Comparison of ENCODE assay signal across 20 cellular contexts in the genomic region with DNA sequence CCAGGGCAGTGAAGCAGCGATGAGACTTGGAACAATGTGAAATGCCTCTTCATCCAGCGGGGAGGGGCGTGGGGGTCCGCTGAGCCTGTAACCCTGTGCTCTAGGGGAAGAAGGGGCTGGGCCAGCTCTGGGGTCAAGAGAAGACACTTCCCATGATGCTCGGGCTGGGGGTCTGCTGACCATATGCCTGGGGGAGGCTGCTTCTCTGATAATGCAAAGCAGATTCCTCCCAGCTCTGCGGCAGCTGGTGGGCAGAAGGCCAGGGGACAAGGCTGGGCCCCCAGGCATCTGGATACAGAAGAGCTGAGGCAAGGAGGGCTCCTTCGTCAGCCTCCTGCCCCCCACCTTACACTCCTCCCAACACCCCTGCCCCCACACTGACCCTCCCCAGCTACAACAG. TPM values are rescaled to one million over a fixed set of nuclear protein-coding genes. Genes with fewer than 3 reads are reported as not detected.
DNase-seq lines count a peak whose midpoint lies in the region; ATAC-seq and TF ChIP-seq lines count a peak whose summit lies in the region.
"Had no signal": no experiment of that assay in that cellular context is flagged by ENCODE, and none has a peak within 500 bp of the region (broad histone marks: within the 10 kb centered on the region; RNA-seq: fewer than 3 reads in every experiment).

No MANE protein-coding gene starts in this region.

- no peaks in the 10 kb centered on the region for H3K36me3 ChIP-seq in osteoblast (ENCODE audit: insufficient read depth, low read length)
- no peaks in the 10 kb centered on the region for H3K36me3 ChIP-seq in gastrocnemius medialis
- H3K36me3 ChIP-seq: gastroesophageal sphincter, SJSA1 had no signal

- H3K4me1 ChIP-seq in osteoblast (ENCODE audit: insufficient read depth, low read length) = peaks cover 16% of the 10 kb centered on the region
- peaks cover 15 to 16% of the 10 kb centered on the region in 2 donors for H3K4me1 ChIP-seq in gastrocnemius medialis

- H3K79me2 ChIP-seq in osteoblast (ENCODE audit: insufficient read depth, low read length) = no peaks in the 10 kb centered on the region

- H3K27ac ChIP-seq in osteoblast (ENCODE audit: low read depth, low read length) (no peak overlapping the region), gastrocnemius medialis (no peak overlapping the region)
- H3K27ac ChIP-seq: gastroesophageal sphincter, SJSA1 had no signal

- H3K27me3 ChIP-seq in osteoblast (ENCODE audit: insufficient read depth, low read length) (peaks cover 12% of the 10 kb centered on the region), gastrocnemius medialis (no peaks in the 10 kb centered on the region)
- H3K27me3 ChIP-seq: gastroesophageal sphincter, SJSA1 had no signal

- no peaks in the 10 kb centered on the region for H4K20me1 ChIP-seq in osteoblast (ENCODE audit: insufficient read depth, low read length)

- peak overlapping the region; percentile 57 for H3K4me3 Mint-ChIP-seq in glutamatergic neuron (ENCODE audit: unreplicated experiment)
- H3K4me3 Mint-ChIP-seq in stimulated activated effector memory CD8-positive, alpha-beta T cell treated with anti-CD3 and anti-CD28 coated beads, Interleukin-12 subunit alpha, Interleukin-12 subunit beta, amount 100 ng/mL, for 72 hours = no peak overlapping the region
- H3K4me3 Mint-ChIP-seq: activated CD4-positive, alpha-beta T cell treated with anti-CD3 and anti-CD28 coated beads, Interleukin-2, amount 10 ng/mL, durations not matched to agents 7 days and 5 days; activated naive CD8-positive, alpha-beta T cell treated with anti-CD3 and anti-CD28 coated beads for 36 hours; T-helper 17 cell had no signal

- peaks cover 39% of the 10 kb centered on the region for H3K4me1 Mint-ChIP-seq in glutamatergic neuron (ENCODE audit: low read depth, unreplicated experiment)
- H3K4me1 Mint-ChIP-seq in stimulated activated effector memory CD8-positive, alpha-beta T cell treated with anti-CD3 and anti-CD28 coated beads, Interleukin-12 subunit alpha, Interleukin-12 subunit beta, amount 100 ng/mL, for 72 hours = peaks cover 6% of the 10 kb centered on the region

- no peak overlapping the region for H2AFZ ChIP-seq in osteoblast (ENCODE audit: low read length)

- H3K4me2 ChIP-seq in osteoblast (ENCODE audit: insufficient read depth, low read length) = no peak overlapping the region

- in situ Hi-C loops in gastrocnemius medialis (cut with MboI; ENCODE audit: low sequenced_read_pairs in 4 of 4) = no loop called here

- TF ChIP-seq CTCF in GM10266 (IDR thresholded peaks at IDR 0.05; ENCODE audit: control insufficient read depth, insufficient read depth, low read depth, missing control alignments) (no peak), glutamatergic neuron (IDR thresholded peaks at IDR 0.05; ENCODE audit: partially characterized antibody, unreplicated experiment) (no peak), osteoblast (IDR thresholded peaks at IDR 0.05; ENCODE audit: extremely low read depth, low read depth, low read length) (no peak), gastrocnemius medialis (IDR thresholded peaks at IDR 0.05 in 4 of 5, conservative IDR thresholded peaks at IDR 0.05 in 1 of 5) (no peak)

- peak overlapping the region; percentile 96 for H3K27ac Mint-ChIP-seq in glutamatergic neuron (ENCODE audit: unreplicated experiment)
- no peak overlapping the region for H3K27ac Mint-ChIP-seq in stimulated activated effector memory CD8-positive, alpha-beta T cell treated with anti-CD3 and anti-CD28 coated beads, Interleukin-12 subunit alpha, Interleukin-12 subunit beta, amount 100 ng/mL, for 72 hours
- H3K27ac Mint-ChIP-seq: activated CD4-positive, alpha-beta T cell treated with anti-CD3 and anti-CD28 coated beads, Interleukin-2, amount 10 ng/mL, durations not matched to agents 7 days and 5 days; activated naive CD8-positive, alpha-beta T cell treated with anti-CD3 and anti-CD28 coated beads for 36 hours; T-helper 17 cell had no signal

- peaks cover 12% of the 10 kb centered on the region for H3K9me3 Mint-ChIP-seq in glutamatergic neuron (ENCODE audit: unreplicated experiment)
- no peaks in the 10 kb centered on the region for H3K9me3 Mint-ChIP-seq in stimulated activated effector memory CD8-positive, alpha-beta T cell treated with anti-CD3 and anti-CD28 coated beads, Interleukin-12 subunit alpha, Interleukin-12 subunit beta, amount 100 ng/mL, for 72 hours
- H3K9me3 Mint-ChIP-seq: activated CD4-positive, alpha-beta T cell treated with anti-CD3 and anti-CD28 coated beads, Interleukin-2, amount 10 ng/mL, durations not matched to agents 7 days and 5 days; activated naive CD8-positive, alpha-beta T cell treated with anti-CD3 and anti-CD28 coated beads for 36 hours had no signal

- no peak for ATAC-seq in stimulated activated effector memory CD8-positive, alpha-beta T cell treated with anti-CD3 and anti-CD28 coated beads, Interleukin-12 subunit alpha, Interleukin-12 subunit beta, amount 100 ng/mL, for 72 hours
- no peak for ATAC-seq in gastrocnemius medialis
- ATAC-seq: gastroesophageal sphincter, Panc1, T-helper 17 cell had no signal

- intact Hi-C loops in gastrocnemius medialis (cut with DNase I; ENCODE audit: low total_unique reads) = no loop called here

- no peaks in the 10 kb centered on the region for H3K9me3 ChIP-seq in osteoblast (ENCODE audit: low read depth, low read length)
- H3K9me3 ChIP-seq in gastrocnemius medialis = no peaks in the 10 kb centered on the region
- H3K9me3 ChIP-seq: gastroesophageal sphincter, SJSA1 had no signal

- no peak overlapping the region for H3K4me3 ChIP-seq in osteoblast (ENCODE audit: insufficient read depth, low read length)
- H3K4me3 ChIP-seq in gastrocnemius medialis = no peak overlapping the region
- H3K4me3 ChIP-seq: gastroesophageal sphincter, SJSA1 had no signal

- H3K27me3 Mint-ChIP-seq in glutamatergic neuron (ENCODE audit: unreplicated experiment) = peaks cover 22% of the 10 kb centered on the region
- H3K27me3 Mint-ChIP-seq: activated naive CD8-positive, alpha-beta T cell treated with anti-CD3 and anti-CD28 coated beads for 36 hours had no signal

- TF ChIP-seq POLR2A in gastrocnemius medialis (IDR thresholded peaks at IDR 0.05) = no peak

- H3K36me3 Mint-ChIP-seq in glutamatergic neuron (ENCODE audit: unreplicated experiment) = no peaks in the 10 kb centered on the region
- H3K36me3 Mint-ChIP-seq in stimulated activated effector memory CD8-positive, alpha-beta T cell treated with anti-CD3 and anti-CD28 coated beads, Interleukin-12 subunit alpha, Interleukin-12 subunit beta, amount 100 ng/mL, for 72 hours = no peaks in the 10 kb centered on the region
- H3K36me3 Mint-ChIP-seq: activated naive CD8-positive, alpha-beta T cell treated with anti-CD3 and anti-CD28 coated beads for 36 hours had no signal

- DNase-seq in GM10266 (ENCODE audit: extremely low spot score) (peak; percentile 3), NCI-H524 treated with DMSO at 0.1 percent for 48 hours (lab: John Stamatoyannopoulos, UW) (peak; percentile 33), glutamatergic neuron (peak; percentile 43), osteoblast (ENCODE audit: insufficient read length, low spot score, missing footprints) (peak; percentile 32), NCI-H2196 (lab: John Stamatoyannopoulos, UW; ENCODE audit: unreplicated experiment) (no peak), OCI-M1 (lab: John Stamatoyannopoulos, UW) (no peak), gastrocnemius medialis (no peak)
- DNase-seq in stimulated activated effector memory CD8-positive, alpha-beta T cell treated with anti-CD3 and anti-CD28 coated beads, Interleukin-12 subunit alpha, Interleukin-12 subunit beta, amount 100 ng/mL, for 72 hours (ENCODE audit: low spot score in 2 of 2) = no peak
- DNase-seq: activated CD4-positive, alpha-beta T cell treated with anti-CD3 and anti-CD28 coated beads, Interleukin-2, amount 10 ng/mL, durations not matched to agents 7 days and 5 days; activated naive CD8-positive, alpha-beta T cell treated with anti-CD3 and anti-CD28 coated beads for 36 hours; cerebellar nuclear complex; mammary epithelial cell; MV-4-11; NCI-H187 treated with DMSO at 0.1 percent for 48 hours; NCI-H345; NK-92 treated with Interleukin-12 subunit alpha and Interleukin-12 subunit beta, amount 100 ng/mL, for 24 hours; T-helper 17 cell had no signal

RNA-seq across cellular contexts. Expression of a gene that starts 24.7 kb away (rescaled TPM):
- 131 TPM for total RNA-seq in glutamatergic neuron (ENCODE audit: unreplicated experiment)
- total RNA-seq in osteoblast = under 0.01 and 0.29 TPM in 2 replicates
- 1 to 10 TPM in 2 of 4 donors, under 1 TPM in 1, not detected in 1; 0.41 to 3.2 (median 1.0) TPM for total RNA-seq in gastrocnemius medialis

RNA-seq across cellular contexts. Expression of a gene that starts 55.9 kb away (rescaled TPM):
- total RNA-seq in glutamatergic neuron (ENCODE audit: unreplicated experiment) (2.0 TPM), osteoblast (1.8 and 3.3 TPM in 2 replicates), gastrocnemius medialis (1 to 10 TPM; 1.3 to 3.0 (median 1.7) TPM)
- total RNA-seq: activated CD4-positive, alpha-beta T cell treated with anti-CD3 and anti-CD28 coated beads, Interleukin-2, amount 10 ng/mL, durations not matched to agents 7 days and 5 days; T-helper 17 cell had no signal

Comparison
In these comparisons a context has a peak if more than half of its experiments do, and no peak if none do; other contexts are left out.
1. DNase-seq: peak in GM10266 (single experiment), NCI-H524 treated with DMSO at 0.1 percent for 48 hours (single experiment), glutamatergic neuron (single experiment) and osteoblast (single experiment); none in stimulated activated effector memory CD8-positive, alpha-beta T cell treated with anti-CD3 and anti-CD28 coated beads, Interleukin-12 subunit alpha, Interleukin-12 subunit beta, amount 100 ng/mL, for 72 hours (0 of 2), NCI-H2196 (single experiment), OCI-M1 (single experiment) and gastrocnemius medialis (0 of 2).
2. RNA of a gene that starts 24.7 kb away (total RNA-seq): 131 TPM in glutamatergic neuron (single experiment); 0.41 to 3.2 TPM in gastrocnemius medialis and under 0.01 to 0.29 TPM in osteoblast; every median in the first group is over 10 times any median in the second.